In genomic region chr15:53457479-53457878, GRCh38 we compare ENCODE assay signal across 26 cellular contexts.
"Had no signal": no experiment of that assay in that cellular context is flagged by ENCODE, and none has a peak within 500 bp of the region (broad histone marks: within the 10 kb centered on the region; RNA-seq: fewer than 3 reads in every experiment).

No MANE protein-coding gene starts in this region.

- H3K4me1 ChIP-seq: prostate gland, suprapubic skin, tibial artery had no signal

- H3K36me3 Mint-ChIP-seq: activated naive CD4-positive, alpha-beta T cell treated with anti-CD3 and anti-CD28 coated beads, Interleukin-2, amount 50 U/mL, for 72 hours; immature natural killer cell; memory B cell; naive thymus-derived CD4-positive, alpha-beta T cell had no signal

- H3K36me3 ChIP-seq: ovary, prostate gland, suprapubic skin, tibial artery, upper lobe of right lung had no signal

- H3K9me3 ChIP-seq: ovary, prostate gland, suprapubic skin, upper lobe of right lung had no signal

- H3K27ac ChIP-seq: ovary, prostate gland, suprapubic skin, tibial artery, upper lobe of right lung, VCaP had no signal

- H3K4me1 Mint-ChIP-seq: central memory CD8-positive, alpha-beta T cell; immature natural killer cell; memory B cell; naive thymus-derived CD4-positive, alpha-beta T cell had no signal

- H3K9me3 Mint-ChIP-seq: activated T-cell treated with anti-CD3 and anti-CD28 coated beads, Interleukin-2, amount 50 U/mL, for 72 hours; dendritic cell treated with granulocyte-macrophage colony-stimulating factor and Interleukin-4, amounts not matched to agents 40 ng/mL and 50 ng/mL, for 4 days; endodermal cell; memory B cell had no signal

- H3K27me3 ChIP-seq: ovary, suprapubic skin, tibial artery, upper lobe of right lung had no signal

- DNase-seq: activated CD4-positive, alpha-beta T cell treated with anti-CD3 and anti-CD28 coated beads for 4 hours; activated CD4-positive, alpha-beta T cell treated with anti-CD3 and anti-CD28 coated beads, Interleukin-2, amount 50 U/mL, for 4 hours; activated naive CD4-positive, alpha-beta T cell; activated T-cell treated with anti-CD3 and anti-CD28 coated beads for 4 hours; activated T-cell treated with anti-CD3 and anti-CD28 coated beads, Interleukin-2, amount 50 U/mL, for 72 hours; anterior cingulate cortex; endodermal cell; foreskin fibroblast; head of caudate nucleus; hippocampal formation; immature natural killer cell; kidney; midbrain; naive thymus-derived CD4-positive, alpha-beta T cell; ovary; stimulated activated naive CD4-positive, alpha-beta T cell; tibial artery; upper lobe of right lung had no signal

- H3K4me3 ChIP-seq: ovary, prostate gland, suprapubic skin, tibial artery, upper lobe of right lung had no signal

- H3K27me3 Mint-ChIP-seq: central memory CD8-positive, alpha-beta T cell; dendritic cell treated with granulocyte-macrophage colony-stimulating factor and Interleukin-4, amounts not matched to agents 40 ng/mL and 50 ng/mL, for 4 days; memory B cell had no signal

- H3K27ac Mint-ChIP-seq: activated naive CD4-positive, alpha-beta T cell treated with anti-CD3 and anti-CD28 coated beads, Interleukin-2, amount 50 U/mL, for 72 hours; activated T-cell treated with anti-CD3 and anti-CD28 coated beads, Interleukin-2, amount 50 U/mL, for 72 hours; dendritic cell treated with granulocyte-macrophage colony-stimulating factor and Interleukin-4, amounts not matched to agents 40 ng/mL and 50 ng/mL, for 4 days; endodermal cell; immature natural killer cell; memory B cell; naive thymus-derived CD4-positive, alpha-beta T cell had no signal

- H3K4me3 Mint-ChIP-seq: activated T-cell treated with anti-CD3 and anti-CD28 coated beads, Interleukin-2, amount 50 U/mL, for 72 hours; central memory CD8-positive, alpha-beta T cell; dendritic cell treated with granulocyte-macrophage colony-stimulating factor and Interleukin-4, amounts not matched to agents 40 ng/mL and 50 ng/mL, for 4 days; endodermal cell; immature natural killer cell; memory B cell; naive thymus-derived CD4-positive, alpha-beta T cell had no signal

- ATAC-seq: activated naive CD4-positive, alpha-beta T cell treated with anti-CD3 and anti-CD28 coated beads, Interleukin-2, amount 50 U/mL, for 72 hours; activated T-cell treated with anti-CD3 and anti-CD28 coated beads, Interleukin-2, amount 50 U/mL, for 72 hours; esophagus mucosa; naive thymus-derived CD4-positive, alpha-beta T cell; upper lobe of right lung had no signal
